In the genomic region with DNA sequence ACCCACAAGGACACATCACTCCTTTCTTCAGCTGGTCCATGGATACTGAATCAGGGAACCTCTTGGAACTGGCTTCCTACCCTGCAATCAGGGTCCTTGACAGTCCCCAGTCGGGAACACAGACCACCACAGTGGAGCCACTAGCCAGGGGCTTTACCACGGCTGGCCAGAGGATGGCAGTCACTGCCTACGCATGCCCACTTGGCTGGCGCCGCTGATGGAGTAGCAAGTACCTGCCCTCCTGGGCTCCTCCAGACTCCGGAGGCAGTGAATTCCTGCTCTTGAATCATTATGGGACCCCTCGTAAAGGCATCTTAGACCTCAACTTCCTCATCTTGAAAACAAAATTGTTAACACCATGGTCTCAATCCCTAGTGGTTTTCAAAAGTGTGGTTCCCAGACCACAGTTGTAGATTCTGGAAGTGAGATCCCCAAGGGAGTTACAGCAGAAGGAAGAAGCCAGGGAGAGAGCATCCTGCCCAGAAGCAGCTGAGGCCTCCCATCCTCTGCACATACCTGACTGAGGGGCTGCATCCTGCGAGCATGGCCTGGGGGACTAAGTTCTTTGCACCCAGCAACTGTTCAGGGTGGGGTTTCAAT, we compare ENCODE assay signal across 8 cellular contexts. TPM values are rescaled to one million over a fixed set of nuclear protein-coding genes. Genes with fewer than 3 reads are reported as not detected.
DNase-seq lines count a peak whose midpoint lies in the region; ATAC-seq, FAIRE-seq and TF ChIP-seq lines count a peak whose summit lies in the region.

No MANE protein-coding gene starts in this region.

- no peak for ATAC-seq in HG02759 (IDR thresholded peaks at IDR 0.05; ENCODE audit: unreplicated experiment)

- no peaks in the 10 kb centered on the region for H3K9me1 ChIP-seq in keratinocyte (ENCODE audit: control insufficient read depth, extremely low read depth, insufficient read depth, low read length)

- H3K36me3 ChIP-seq in mammary epithelial cell (ENCODE audit: insufficient read depth, low read length) (no peaks in the 10 kb centered on the region), keratinocyte (ENCODE audit: control insufficient read depth in 2 of 2, extremely low read depth in 1 of 2, insufficient read depth in 2 of 2, low read length in 2 of 2) (no peaks in the 10 kb centered on the region)

- DNase-seq in A172 (ENCODE audit: low spot score) (peak; percentile 57), GM12891 (ENCODE audit: insufficient read length, low spot score) (peak; percentile 47), NCI-H1694 treated with DMSO at 0.1 percent for 48 hours (lab: John Stamatoyannopoulos, UW) (peak; percentile 41), T1000 (lab: John Stamatoyannopoulos, UW) (peak; percentile 46), mammary epithelial cell (peak; percentile 41), keratinocyte (ENCODE audit: low read depth, low spot score) (no peak)
- peak; percentile 9 for DNase-seq in stimulated activated CD4-positive, alpha-beta T cell treated with anti-CD3 and anti-CD28 coated beads, Interleukin-2, amount 100 ng/mL, for 4 hours (ENCODE audit: low read depth)

- no TSS peak for BruUV-seq in mammary epithelial cell (replicated peaks; lab: Mats Ljungman, UMichigan)

- H3K79me2 ChIP-seq in mammary epithelial cell (ENCODE audit: insufficient read depth, low read length) (no peaks in the 10 kb centered on the region), keratinocyte (ENCODE audit: control insufficient read depth, insufficient read depth, low read length) (no peaks in the 10 kb centered on the region)

- H2AFZ ChIP-seq in mammary epithelial cell (ENCODE audit: low read depth, low read length), result peak overlapping the region; percentile 57
- no peak overlapping the region for H2AFZ ChIP-seq in keratinocyte (ENCODE audit: control insufficient read depth, low read length)

- in situ Hi-C loops in mammary epithelial cell (cut with MboI; ENCODE audit: low sequenced_read_pairs in 2 of 2), result loop anchor here in 1 of 2 donors (5.0 to 25.0 kb wide), 2 partner anchors 109 to 404 kb away; no protein-coding TSS in a partner anchor

- dilution Hi-C loops in mammary epithelial cell (cut with HindIII; ENCODE audit: low sequenced_read_pairs) (no loop called here), keratinocyte (cut with MboI; ENCODE audit: extremely low pct_ligation_motif_present, low sequenced_read_pairs) (no loop called here)

- no peaks in the 10 kb centered on the region for H3K4me1 ChIP-seq in mammary epithelial cell (ENCODE audit: insufficient read depth, low read length)
- no peaks in the 10 kb centered on the region for H3K4me1 ChIP-seq in keratinocyte (ENCODE audit: control insufficient read depth, extremely low read depth, insufficient read depth, low read length)

- H3K27ac ChIP-seq in mammary epithelial cell (ENCODE audit: insufficient read depth, low read depth, low read length) (no peak overlapping the region), keratinocyte (ENCODE audit: control insufficient read depth, insufficient read depth, low read length) (no peak overlapping the region)

- WGBS in mammary epithelial cell (ENCODE audit: low coverage, missing lambda C conversion rate), result 7% methylated on average over 8 of the region's 8 CpGs

- CTCF ChIA-PET in mammary epithelial cell (lab: Charles Lee; ENCODE audit: low non-redundant PET), result no interaction called here

- FAIRE-seq in GM12891 (lab: Jason Lieb, UNC) (peak; percentile 73), keratinocyte (lab: Jason Lieb, UNC) (peak; percentile 32)

- H4K20me1 ChIP-seq in mammary epithelial cell (ENCODE audit: insufficient read depth, low read length) (no peaks in the 10 kb centered on the region), keratinocyte (ENCODE audit: control insufficient read depth, extremely low read depth, insufficient read depth, low read length) (no peaks in the 10 kb centered on the region)

- peak; percentile 88 to 97 for TF ChIP-seq CTCF in mammary epithelial cell (conservative IDR thresholded peaks at IDR 0.05 in 1 of 2, IDR thresholded peaks at IDR 0.05 in 1 of 2; ENCODE audit: extremely low read depth in 1 of 2, insufficient read depth in 1 of 2, low read depth in 1 of 2, low read length in 2 of 2)
- TF ChIP-seq CTCF in keratinocyte (optimal IDR thresholded peaks at IDR 0.05 in 1 of 3, IDR thresholded peaks at IDR 0.05 in 1 of 3, conservative IDR thresholded peaks at IDR 0.05 in 1 of 3; ENCODE audit: extremely low read depth in 1 of 3, insufficient read depth in 2 of 3, low read length in 3 of 3), result peak; percentile 94 to 99 (median 95)

- intact Hi-C loops in mammary epithelial cell (cut with micrococcal nuclease), result loop anchor here (1.0 to 5.0 kb wide), 6 partner anchors 107 to 444 kb away; no protein-coding TSS in a partner anchor

- H3K4me3 ChIP-seq in mammary epithelial cell (replicated peaks in 1 of 3; ENCODE audit: insufficient read depth in 1 of 3, low read depth in 2 of 3, low read length in 3 of 3), result no peak overlapping the region
- H3K4me3 ChIP-seq in keratinocyte (ENCODE audit: control insufficient read depth in 2 of 3, extremely low read depth in 1 of 3, insufficient read depth in 2 of 3, low read depth in 1 of 3, low read length in 3 of 3), result no peak overlapping the region

- no peaks in the 10 kb centered on the region for H3K9me3 ChIP-seq in mammary epithelial cell (replicated peaks; ENCODE audit: insufficient read depth, low read length)
- no peaks in the 10 kb centered on the region for H3K9me3 ChIP-seq in keratinocyte (ENCODE audit: control insufficient read depth, low read depth, low read length)

- TF ChIP-seq POLR2A in GM12891 (IDR thresholded peaks at IDR 0.05; ENCODE audit: low read depth, low read length), result no peak

- no peaks in the 10 kb centered on the region for H3K27me3 ChIP-seq in mammary epithelial cell (ENCODE audit: insufficient read depth, low read length)
- no peaks in the 10 kb centered on the region for H3K27me3 ChIP-seq in keratinocyte (ENCODE audit: control insufficient read depth, extremely low read depth, insufficient read depth, low read length)

- no peak overlapping the region for H3K4me2 ChIP-seq in mammary epithelial cell (ENCODE audit: insufficient read depth, low read depth, low read length)
- H3K4me2 ChIP-seq in keratinocyte (ENCODE audit: control insufficient read depth, extremely low read depth, insufficient read depth, low read depth, low read length), result no peak overlapping the region

- H3K9ac ChIP-seq in mammary epithelial cell (ENCODE audit: insufficient read depth, low read length) (no peak overlapping the region), keratinocyte (ENCODE audit: control insufficient read depth, extremely low read depth, insufficient read depth, low read length) (no peak overlapping the region)

TF ChIP-seq in GM12891, 5 proteins besides CTCF, POLR2A, EP300 and RAD21:
- no peak for TF ChIP-seq TAF1 (IDR thresholded peaks at IDR 0.05; ENCODE audit: low read depth, low read length)
- no peak for TF ChIP-seq POLR2AphosphoS5 (IDR thresholded peaks at IDR 0.05; ENCODE audit: low read depth, low read length)
- no peak for TF ChIP-seq PAX5 (IDR thresholded peaks at IDR 0.05; ENCODE audit: insufficient read depth, low read length, severe bottlenecking)
- no peak for TF ChIP-seq SPI1 (IDR thresholded peaks at IDR 0.05; ENCODE audit: low read depth, low read length)
- no peak for TF ChIP-seq POU2F2 (IDR thresholded peaks at IDR 0.05; ENCODE audit: low read depth, low read length)
TF ChIP-seq in GM12891: peak in this region for 0.

RNA-seq across cellular contexts. Expression of gene SKIC8, which starts 9.1 kb away (rescaled TPM):
- 71.9 and 86.4 TPM in 2 replicates for total RNA-seq in A172 (2014; rRNA removed; shearing (Covaris generic))
- 68.3 TPM for polyA plus RNA-seq in GM12891 (2012; ENCODE audit: low read depth, missing spikeins)
- total RNA-seq in mammary epithelial cell, result 10 to 100 TPM; 41.3 to 62.2 TPM
- 91.9 TPM for polyA plus RNA-seq in mammary epithelial cell
- polyA minus RNA-seq in mammary epithelial cell, result 88.6 TPM
- polyA plus RNA-seq in keratinocyte, result 84.5 to 101 TPM (median 86.5 TPM) in 3 replicates
- polyA plus RNA-seq in keratinocyte (2011; ENCODE audit: low read depth), result 34.6 TPM
- 70.8 and 79.9 TPM in 2 replicates for polyA plus RNA-seq in keratinocyte (2011; cell fraction: cytosol; rRNA removed)
- polyA plus RNA-seq in keratinocyte (2011; cell fraction: nucleus; rRNA removed), result 61.9 and 78.9 TPM in 2 replicates
- 47.4 and 52.9 TPM in 2 replicates for polyA plus RNA-seq in keratinocyte (2012; ENCODE audit: low replicate concordance)
- polyA minus RNA-seq in keratinocyte, result 34.9 to 66.5 TPM (median 61.0 TPM) in 3 replicates
- 39.7 TPM for polyA minus RNA-seq in keratinocyte (2011; cell fraction: cytosol; rRNA and poly(A)+ RNA removed)
- polyA minus RNA-seq in keratinocyte (2011; cell fraction: nucleus; rRNA and poly(A)+ RNA removed), result 20.6 and 31.5 TPM in 2 replicates

RNA-seq across cellular contexts. Expression of gene CRABP1, which starts 31.6 kb away (rescaled TPM):
- not detected in 2 replicates for total RNA-seq in A172 (2014; rRNA removed; shearing (Covaris generic))
- 0.42 TPM for polyA plus RNA-seq in GM12891 (2012; ENCODE audit: low read depth, missing spikeins)
- total RNA-seq in mammary epithelial cell, result not detected
- polyA plus RNA-seq in mammary epithelial cell (not detected), keratinocyte (not detected in 3 replicates)
- polyA minus RNA-seq in mammary epithelial cell (not detected), keratinocyte (not detected in 3 replicates)
- not detected for polyA plus RNA-seq in keratinocyte (2011; ENCODE audit: low read depth)
- not detected in 2 replicates for polyA plus RNA-seq in keratinocyte (2011; cell fraction: cytosol; rRNA removed)
- not detected in 2 replicates for polyA plus RNA-seq in keratinocyte (2011; cell fraction: nucleus; rRNA removed)
- polyA plus RNA-seq in keratinocyte (2012; ENCODE audit: low replicate concordance), result not detected in 2 replicates
- not detected for polyA minus RNA-seq in keratinocyte (2011; cell fraction: cytosol; rRNA and poly(A)+ RNA removed)
- not detected in 2 replicates for polyA minus RNA-seq in keratinocyte (2011; cell fraction: nucleus; rRNA and poly(A)+ RNA removed)

RNA-seq across cellular contexts. Expression of gene DNAJA4, which starts 44.2 kb away (rescaled TPM):
- total RNA-seq in A172 (2014; rRNA removed; shearing (Covaris generic)), result not detected in 2 replicates
- 2.6 TPM for polyA plus RNA-seq in GM12891 (2012; ENCODE audit: low read depth, missing spikeins)
- total RNA-seq in mammary epithelial cell, result 1 to 10 TPM in 1 of 2 donors, not detected in 1; 8.2 TPM
- polyA plus RNA-seq in mammary epithelial cell (0.18 TPM), keratinocyte (4.1 to 5.7 TPM (median 4.6 TPM) in 3 replicates)
- polyA minus RNA-seq in mammary epithelial cell (not detected), keratinocyte (2.3 to 3.3 TPM (median 3.2 TPM) in 3 replicates)
- polyA plus RNA-seq in keratinocyte (2011; ENCODE audit: low read depth), result 44.8 TPM
- 2.4 and 4.2 TPM in 2 replicates for polyA plus RNA-seq in keratinocyte (2011; cell fraction: cytosol; rRNA removed)
- polyA plus RNA-seq in keratinocyte (2011; cell fraction: nucleus; rRNA removed), result 8.1 and 9.4 TPM in 2 replicates
- 3.4 and 25.7 TPM in 2 replicates for polyA plus RNA-seq in keratinocyte (2012; ENCODE audit: low replicate concordance)
- polyA minus RNA-seq in keratinocyte (2011; cell fraction: cytosol; rRNA and poly(A)+ RNA removed), result 5.2 TPM
- 2.2 and 3.7 TPM in 2 replicates for polyA minus RNA-seq in keratinocyte (2011; cell fraction: nucleus; rRNA and poly(A)+ RNA removed)
